ENCODE assay signal across 8 cellular contexts in the genomic region with DNA sequence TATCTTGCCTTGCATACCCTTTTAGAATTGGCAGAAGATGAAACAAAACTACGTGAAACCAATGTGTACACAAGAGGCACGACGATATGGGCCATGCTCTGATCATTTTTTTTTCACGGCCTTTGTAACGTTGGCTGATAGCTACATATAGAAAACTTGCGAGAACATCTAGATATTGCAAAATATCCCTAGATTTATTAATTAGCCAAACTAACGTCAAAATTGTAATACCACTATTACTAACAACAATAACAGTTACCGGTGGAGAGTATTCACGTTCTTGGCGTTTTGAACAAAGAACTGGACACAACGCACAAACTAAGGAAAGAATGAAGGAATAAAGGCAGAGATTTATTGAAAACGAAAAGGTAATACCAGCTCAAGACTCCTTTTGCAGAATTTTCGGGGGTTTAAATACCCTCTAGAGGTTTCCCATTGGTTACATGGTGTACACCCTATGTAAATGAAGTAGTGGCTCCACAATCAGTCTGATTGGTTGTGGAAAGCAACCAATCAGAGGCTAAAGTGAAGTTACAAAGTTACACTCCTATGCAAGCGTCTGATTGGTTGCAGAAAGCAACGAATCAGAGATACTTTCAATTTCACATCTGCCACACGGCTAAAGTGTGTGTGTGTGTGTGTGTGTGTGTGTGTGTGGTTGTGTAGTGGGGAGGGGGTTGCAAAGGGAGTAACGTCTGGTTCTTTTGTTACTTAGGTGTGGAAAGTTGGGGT. TPM values are rescaled to one million over a fixed set of nuclear protein-coding genes. Genes with fewer than 3 reads are reported as not detected.
A peak's percentile ranks its signal among the peaks of the same experiment; 100 is the strongest.
DNase-seq lines count a peak whose midpoint lies in the region; ATAC-seq, FAIRE-seq and TF ChIP-seq lines count a peak whose summit lies in the region.

No MANE protein-coding gene starts in this region.

- TF ChIP-seq CTCF in bronchial epithelial cell (IDR thresholded peaks at IDR 0.05; ENCODE audit: insufficient read depth, low read length, severe bottlenecking) = no peak

- no peak overlapping the region for H3K27ac ChIP-seq in mesendoderm (ENCODE audit: low read depth, low read length)
- no peak overlapping the region for H3K27ac ChIP-seq in aorta (ENCODE audit: low read depth in 1 of 2, low read length in 2 of 2)

- no peak overlapping the region for H2BK5ac ChIP-seq in mesendoderm (ENCODE audit: low read length)

- H3K36me3 ChIP-seq in bronchial epithelial cell (ENCODE audit: control insufficient read depth, insufficient read depth, low read length) (no peaks in the 10 kb centered on the region), mesendoderm (ENCODE audit: control insufficient read depth, insufficient read depth, low read length) (no peaks in the 10 kb centered on the region), aorta (ENCODE audit: control insufficient read depth in 1 of 2, insufficient read depth in 2 of 2, low read length in 1 of 2) (no peaks in the 10 kb centered on the region)

- H3K18ac ChIP-seq in mesendoderm (ENCODE audit: low read length) = no peak overlapping the region

- no peak overlapping the region for H3K9ac ChIP-seq in mesendoderm (ENCODE audit: low read length)

- WGBS in mesendoderm (ENCODE audit: extremely low coverage, insufficient coverage, low lambda C conversion rate) = no CpG with 5 or more reads among the region's 17 CpGs
- WGBS in aorta, 2 donors = 61 to 64% methylated on average over 17 of the region's 17 CpGs

- H3K79me1 ChIP-seq in mesendoderm (ENCODE audit: low read length) = peaks cover 4% of the 10 kb centered on the region

- no peaks in the 10 kb centered on the region for H3K9me3 Mint-ChIP-seq in stimulated activated naive CD8-positive, alpha-beta T cell treated with anti-CD3 and anti-CD28 coated beads, Interleukin-15, Interleukin-2, amounts not matched to agents 100 ng/mL and 50 ng/mL, for 24 hours

- H3K4me3 ChIP-seq in bronchial epithelial cell (ENCODE audit: low read depth, low read length) (peak overlapping the region; percentile 80), mesendoderm (ENCODE audit: low read length) (no peak overlapping the region), aorta (ENCODE audit: low read length in 2 of 2) (peak overlapping the region; percentile 77 to 99)

- FAIRE-seq in bronchial epithelial cell (lab: Jason Lieb, UNC) = no peak

- H3K4me1 Mint-ChIP-seq in stimulated activated naive CD8-positive, alpha-beta T cell treated with anti-CD3 and anti-CD28 coated beads, Interleukin-15, Interleukin-2, amounts not matched to agents 100 ng/mL and 50 ng/mL, for 24 hours (ENCODE audit: low read depth) = peaks cover 49% of the 10 kb centered on the region

- DNase-seq in stimulated activated naive CD8-positive, alpha-beta T cell treated with anti-CD3 and anti-CD28 coated beads, Interleukin-15, Interleukin-2, amounts not matched to agents 100 U/mL and 50 U/mL, for 24 hours = no peak
- DNase-seq in NCI-H774 (lab: John Stamatoyannopoulos, UW) = peak; percentile 92
- no peak for DNase-seq in bronchial epithelial cell (ENCODE audit: low read depth)
- DNase-seq in mesendoderm = peak; percentile 67
- DNase-seq in aorta = no peak
- DNase-seq in NCI-H1694 (lab: John Stamatoyannopoulos, UW) = no peak
- no peak for DNase-seq in activated effector memory CD4-positive, alpha-beta T cell treated with anti-CD3 and anti-CD28 coated beads, Interleukin-2, amount 50 U/mL, for 16 hours

- ATAC-seq in stimulated activated naive CD8-positive, alpha-beta T cell treated with anti-CD3 and anti-CD28 coated beads, Interleukin-15, Interleukin-2, amounts not matched to agents 100 U/mL and 50 U/mL, for 24 hours = no peak
- no peak for ATAC-seq in aorta (ENCODE audit: low FRiP score)

- H3K27me3 Mint-ChIP-seq in stimulated activated naive CD8-positive, alpha-beta T cell treated with anti-CD3 and anti-CD28 coated beads, Interleukin-15, Interleukin-2, amounts not matched to agents 100 ng/mL and 50 ng/mL, for 24 hours = no peaks in the 10 kb centered on the region

- peaks cover 9% of the 10 kb centered on the region for H3K79me2 ChIP-seq in mesendoderm (ENCODE audit: control insufficient read depth, insufficient read depth, low read length)

- no peaks in the 10 kb centered on the region for H3K9me3 ChIP-seq in aorta (ENCODE audit: control insufficient read depth, low read length)

- H2BK120ac ChIP-seq in mesendoderm (ENCODE audit: low read depth, low read length) = no peak overlapping the region

- peak overlapping the region; percentile 3 for H3K56ac ChIP-seq in mesendoderm (ENCODE audit: low read length)

- H3K4me3 Mint-ChIP-seq in stimulated activated naive CD8-positive, alpha-beta T cell treated with anti-CD3 and anti-CD28 coated beads, Interleukin-15, Interleukin-2, amounts not matched to agents 100 ng/mL and 50 ng/mL, for 24 hours = peak overlapping the region; percentile 91

- H3K27me3 ChIP-seq in bronchial epithelial cell (ENCODE audit: control insufficient read depth, insufficient read depth, low read length) (no peaks in the 10 kb centered on the region), mesendoderm (ENCODE audit: insufficient read depth, low read length, poor library complexity) (no peaks in the 10 kb centered on the region), aorta (ENCODE audit: control insufficient read depth in 1 of 2, insufficient read depth in 2 of 2, low read length in 1 of 2) (no peaks in the 10 kb centered on the region)

- peak overlapping the region; percentile 93 for H3K27ac Mint-ChIP-seq in stimulated activated naive CD8-positive, alpha-beta T cell treated with anti-CD3 and anti-CD28 coated beads, Interleukin-15, Interleukin-2, amounts not matched to agents 100 ng/mL and 50 ng/mL, for 24 hours

- peak overlapping the region; percentile 76 for H4K8ac ChIP-seq in mesendoderm (ENCODE audit: low read depth, low read length)

- H3K36me3 Mint-ChIP-seq in stimulated activated naive CD8-positive, alpha-beta T cell treated with anti-CD3 and anti-CD28 coated beads, Interleukin-15, Interleukin-2, amounts not matched to agents 100 ng/mL and 50 ng/mL, for 24 hours (ENCODE audit: low read depth) = peaks cover 18% of the 10 kb centered on the region

- no peak overlapping the region for H2BK15ac ChIP-seq in mesendoderm (replicated peaks; ENCODE audit: low read depth)

- H3K4me2 ChIP-seq in mesendoderm (ENCODE audit: low read length) = peak overlapping the region; percentile 1

- H3K4ac ChIP-seq in mesendoderm (ENCODE audit: low read depth, low read length) = no peak overlapping the region

- intact Hi-C loops in aorta (cut with DNase I) = loop anchor here in 1 of 2 donors (5.0 kb wide), 1 partner anchor 210 kb away; a partner anchor contains a TSS

- H3K4me1 ChIP-seq in mesendoderm (ENCODE audit: control insufficient read depth, low read depth, low read length) (peaks cover 4% of the 10 kb centered on the region), aorta (ENCODE audit: control insufficient read depth in 1 of 2, insufficient read depth in 2 of 2, low read length in 2 of 2) (peaks cover 0 to 7% of the 10 kb centered on the region in 2 donors)

- H4K5ac ChIP-seq in mesendoderm (ENCODE audit: low read length) = no peak overlapping the region

- H2AK5ac ChIP-seq in mesendoderm (ENCODE audit: low read length) = no peak overlapping the region

- H3K23ac ChIP-seq in mesendoderm (ENCODE audit: low read length) = no peak overlapping the region

RNA-seq across cellular contexts. Expression of a gene that starts 0.9 kb away (rescaled TPM):
- 38.0 and 40.8 TPM in 2 replicates for total RNA-seq in bronchial epithelial cell
- 22.7 TPM for polyA plus RNA-seq in mesendoderm (2013, experiment 1 of 2)
- polyA plus RNA-seq in mesendoderm (2013, experiment 2 of 2) = 21.6 TPM
- total RNA-seq in aorta = 10 to 100 TPM; 20.9 to 24.7 TPM
- polyA plus RNA-seq in aorta = 10 to 100 TPM; 26.9 to 27.7 TPM

Comparison
In these comparisons a context has a peak if more than half of its experiments do, and no peak if none do; other contexts are left out.
1. DNase-seq: peak in NCI-H774 (single experiment) and mesendoderm (single experiment); none in stimulated activated naive CD8-positive, alpha-beta T cell treated with anti-CD3 and anti-CD28 coated beads, Interleukin-15, Interleukin-2, amounts not matched to agents 100 U/mL and 50 U/mL, for 24 hours (single experiment), bronchial epithelial cell (single experiment), aorta (0 of 2), NCI-H1694 (single experiment) and activated effector memory CD4-positive, alpha-beta T cell treated with anti-CD3 and anti-CD28 coated beads, Interleukin-2, amount 50 U/mL, for 16 hours (single experiment).